16 cellular contexts compared by ENCODE assay signal in genomic region chr13:101942535-101943157, GRCh38.
A peak's percentile ranks its signal among the peaks of the same experiment; 100 is the strongest.
DNase-seq lines count a peak whose midpoint lies in the region; TF ChIP-seq lines count a peak whose summit lies in the region.
"Had no signal": no experiment of that assay in that cellular context is flagged by ENCODE, and none has a peak within 500 bp of the region (broad histone marks: within the 10 kb centered on the region; RNA-seq: fewer than 3 reads in every experiment).

No MANE protein-coding gene starts in this region.

- H2AFZ ChIP-seq in neuronal stem cell (ENCODE audit: low read length): peak overlapping the region; percentile 20

- no peaks in the 10 kb centered on the region for H3K36me3 Mint-ChIP-seq in osteocyte (ENCODE audit: unreplicated experiment)
- H3K36me3 Mint-ChIP-seq: CD4-positive, CD25-positive, alpha-beta regulatory T cell; natural killer cell treated with Interleukin-12 subunit alpha and Interleukin-12 subunit beta and Interleukin-15 and Interleukin-18, amount 100 ng/mL, for 72 hours had no signal

- no peaks in the 10 kb centered on the region for H3K4me1 Mint-ChIP-seq in osteocyte (ENCODE audit: unreplicated experiment)
- H3K4me1 Mint-ChIP-seq: CD4-positive, CD25-positive, alpha-beta regulatory T cell had no signal

- H3K79me1 ChIP-seq in neuronal stem cell (ENCODE audit: low read depth, low read length): no peaks in the 10 kb centered on the region

- no peak overlapping the region for H3K4ac ChIP-seq in neuronal stem cell (ENCODE audit: low read length)

- no peak overlapping the region for H3K4me3 Mint-ChIP-seq in osteocyte (ENCODE audit: unreplicated experiment)
- H3K4me3 Mint-ChIP-seq: CD4-positive, CD25-positive, alpha-beta regulatory T cell; natural killer cell treated with Interleukin-12 subunit alpha and Interleukin-12 subunit beta and Interleukin-15 and Interleukin-18, amount 100 ng/mL, for 72 hours had no signal

- no peaks in the 10 kb centered on the region for H3K36me3 ChIP-seq in brain microvascular endothelial cell (replicated peaks)
- no peaks in the 10 kb centered on the region for H3K36me3 ChIP-seq in neuronal stem cell (replicated peaks in 1 of 2; ENCODE audit: control insufficient read depth in 2 of 2, insufficient read depth in 2 of 2, low read length in 2 of 2)
- H3K36me3 ChIP-seq: right lobe of liver, vagina had no signal

- H2BK5ac ChIP-seq in neuronal stem cell (ENCODE audit: low read length): no peak overlapping the region

- no peak overlapping the region for H2AK5ac ChIP-seq in neuronal stem cell (ENCODE audit: low read depth, low read length)

- H3K27me3 ChIP-seq in brain microvascular endothelial cell (replicated peaks) (no peaks in the 10 kb centered on the region), neuronal stem cell (ENCODE audit: control insufficient read depth in 3 of 3, insufficient read depth in 3 of 3, low read depth in 1 of 3, low read length in 3 of 3) (peaks cover 0 to 2% (median 0%) of the 10 kb centered on the region in 3 experiments)
- H3K27me3 ChIP-seq: dorsolateral prefrontal cortex, right lobe of liver, vagina had no signal

- peak; percentile 5 for DNase-seq in NCI-H510A treated with DMSO at 0.1 percent for 48 hours (lab: John Stamatoyannopoulos, UW)
- DNase-seq in NCI-H510A (lab: John Stamatoyannopoulos, UW): no peak
- DNase-seq in NCI-H1105 treated with DMSO at 0.1 percent for 48 hours (lab: John Stamatoyannopoulos, UW): peak; percentile 57
- no peak for DNase-seq in brain microvascular endothelial cell
- no peak for DNase-seq in neuronal stem cell (ENCODE audit: low spot score)
- no peak for DNase-seq in osteocyte (ENCODE audit: extremely low spot score, unreplicated experiment)
- DNase-seq in amygdala (lab: John Stamatoyannopoulos, UW): no peak
- DNase-seq in GM13976 (ENCODE audit: low spot score): no peak
- DNase-seq: NCI-H2081 treated with DMSO at 0.1 percent for 48 hours; NK-92 treated with Interleukin-12 subunit alpha and Interleukin-12 subunit beta, amount 100 ng/mL, for 24 hours; right lobe of liver; SIG-M5 had no signal

- no peak overlapping the region for H3K23ac ChIP-seq in neuronal stem cell (ENCODE audit: low read depth, low read length, poor library complexity)

- H3K9me3 ChIP-seq in neuronal stem cell (replicated peaks in 1 of 2; ENCODE audit: control insufficient read depth in 2 of 2, insufficient read depth in 1 of 2, low read depth in 1 of 2, low read length in 2 of 2): no peaks in the 10 kb centered on the region
- H3K9me3 ChIP-seq: right lobe of liver, vagina had no signal

- H2BK12ac ChIP-seq in neuronal stem cell (ENCODE audit: low read length): no peak overlapping the region

- H3K27ac Mint-ChIP-seq in osteocyte (ENCODE audit: unreplicated experiment): no peak overlapping the region
- H3K27ac Mint-ChIP-seq: CD4-positive, CD25-positive, alpha-beta regulatory T cell; natural killer cell treated with Interleukin-12 subunit alpha and Interleukin-12 subunit beta and Interleukin-15 and Interleukin-18, amount 100 ng/mL, for 72 hours had no signal

- TF ChIP-seq CTCF in brain microvascular endothelial cell (IDR thresholded peaks at IDR 0.05; ENCODE audit: low read depth, low read length, missing control alignments) (peak; percentile 28), osteocyte (IDR thresholded peaks at IDR 0.05) (no peak), GM13976 (IDR thresholded peaks at IDR 0.05; ENCODE audit: borderline replicate concordance, control extremely low read depth, extremely low read depth, insufficient read depth, missing control alignments) (no peak)

- no peak overlapping the region for H3K9ac ChIP-seq in neuronal stem cell (ENCODE audit: low read depth, low read length, poor library complexity)

- H2BK15ac ChIP-seq in neuronal stem cell (ENCODE audit: low read length): no peak overlapping the region

- H3K9me3 Mint-ChIP-seq in osteocyte (ENCODE audit: unreplicated experiment): no peaks in the 10 kb centered on the region
- H3K9me3 Mint-ChIP-seq: natural killer cell treated with Interleukin-12 subunit alpha and Interleukin-12 subunit beta and Interleukin-15 and Interleukin-18, amount 100 ng/mL, for 72 hours had no signal

- no peak overlapping the region for H4K8ac ChIP-seq in neuronal stem cell (ENCODE audit: low read depth, low read length)

- WGBS in neuronal stem cell (ENCODE audit: extremely low coverage in 2 of 2, insufficient read length in 2 of 2, insufficient replicate concordance in 1 of 2), 2 donors: no CpG with 5 or more reads among the region's 2 CpGs

- H3K4me3 ChIP-seq in brain microvascular endothelial cell (ENCODE audit: low read depth, low read length) (no peak overlapping the region), neuronal stem cell (ENCODE audit: low read length in 2 of 2) (no peak overlapping the region)
- H3K4me3 ChIP-seq: dorsolateral prefrontal cortex, right lobe of liver, vagina had no signal

- H3K14ac ChIP-seq in neuronal stem cell (ENCODE audit: low read length): no peak overlapping the region

- H3K4me2 ChIP-seq in neuronal stem cell (ENCODE audit: insufficient read depth, low read length, poor library complexity, severe bottlenecking): no peak overlapping the region

- in situ Hi-C loops in brain microvascular endothelial cell (cut with HindIII; ENCODE audit: low pct_ligation_motif_present, low sequenced_read_pairs) (no loop called here), GM13976 (cut with MboI; ENCODE audit: low sequenced_read_pairs, unreplicated experiment) (no loop called here)

- no peak overlapping the region for H4K91ac ChIP-seq in neuronal stem cell (ENCODE audit: low read depth, low read length, poor library complexity)

- H3K27ac ChIP-seq in brain microvascular endothelial cell: no peak overlapping the region
- no peak overlapping the region for H3K27ac ChIP-seq in neuronal stem cell (replicated peaks; ENCODE audit: low read length)
- H3K27ac ChIP-seq: right lobe of liver, vagina had no signal

- no peak overlapping the region for H2BK120ac ChIP-seq in neuronal stem cell (ENCODE audit: low read depth, low read length)

- peaks cover 62% of the 10 kb centered on the region for H3K27me3 Mint-ChIP-seq in osteocyte (ENCODE audit: unreplicated experiment)
- H3K27me3 Mint-ChIP-seq: CD4-positive, CD25-positive, alpha-beta regulatory T cell had no signal

- H3K18ac ChIP-seq in neuronal stem cell (ENCODE audit: low read length): no peak overlapping the region

- no peaks in the 10 kb centered on the region for H3K4me1 ChIP-seq in neuronal stem cell (ENCODE audit: control insufficient read depth in 2 of 2, insufficient read depth in 1 of 2, low read depth in 1 of 2, low read length in 2 of 2)
- H3K4me1 ChIP-seq: vagina had no signal

Comparison
In these comparisons a context has a peak if more than half of its experiments do, and no peak if none do; other contexts are left out.
1. DNase-seq: peak in NCI-H510A treated with DMSO at 0.1 percent for 48 hours (single experiment) and NCI-H1105 treated with DMSO at 0.1 percent for 48 hours (single experiment); none in NCI-H510A (single experiment), brain microvascular endothelial cell (single experiment), neuronal stem cell (single experiment), osteocyte (single experiment), amygdala (0 of 56) and GM13976 (single experiment).